Comparison of ENCODE assay signal across 1 cellular context in the genomic region with DNA sequence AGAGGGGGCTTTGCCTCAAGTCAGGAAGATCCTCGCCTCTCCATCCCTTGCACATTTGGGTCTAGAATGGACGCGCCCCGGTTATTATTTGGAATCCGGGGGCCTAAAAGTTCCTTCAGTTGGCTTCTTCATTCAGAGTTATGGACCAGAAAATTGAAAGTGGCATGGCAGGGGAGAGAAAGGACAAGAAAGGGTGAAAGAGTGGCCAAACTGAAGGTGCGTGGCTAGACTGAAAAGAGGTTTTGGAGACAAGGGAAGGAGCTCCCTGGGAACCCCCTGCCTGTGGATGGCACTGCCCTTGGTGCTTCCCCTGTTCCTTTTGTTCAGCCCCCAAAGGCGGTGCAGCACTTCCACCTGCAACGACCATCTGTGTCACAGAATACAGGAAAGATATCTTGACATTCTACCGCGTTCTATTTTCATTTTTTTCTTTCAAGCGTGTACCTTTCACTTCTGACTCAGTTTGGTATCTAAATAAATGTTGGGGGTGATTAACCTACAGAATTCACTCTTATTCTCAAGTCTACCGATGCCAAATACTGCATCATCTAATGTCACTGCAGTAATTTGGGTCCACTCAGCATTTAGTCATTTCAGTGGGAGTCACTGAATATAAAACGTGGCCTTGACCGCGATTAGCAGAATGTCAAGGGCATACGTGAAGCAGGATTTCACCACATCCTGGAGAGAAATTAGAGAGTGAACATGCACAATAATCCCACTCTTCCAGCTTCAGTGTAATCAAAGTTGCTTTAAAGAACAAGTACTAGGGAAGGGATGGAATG.
TF ChIP-seq lines count a peak whose summit lies in the region.

No MANE protein-coding gene starts in this region.

TF ChIP-seq in HepG2, 621 proteins besides CTCF, POLR2A, EP300 and RAD21 (continued from another document):
- TF ChIP-seq, protein P1, sequence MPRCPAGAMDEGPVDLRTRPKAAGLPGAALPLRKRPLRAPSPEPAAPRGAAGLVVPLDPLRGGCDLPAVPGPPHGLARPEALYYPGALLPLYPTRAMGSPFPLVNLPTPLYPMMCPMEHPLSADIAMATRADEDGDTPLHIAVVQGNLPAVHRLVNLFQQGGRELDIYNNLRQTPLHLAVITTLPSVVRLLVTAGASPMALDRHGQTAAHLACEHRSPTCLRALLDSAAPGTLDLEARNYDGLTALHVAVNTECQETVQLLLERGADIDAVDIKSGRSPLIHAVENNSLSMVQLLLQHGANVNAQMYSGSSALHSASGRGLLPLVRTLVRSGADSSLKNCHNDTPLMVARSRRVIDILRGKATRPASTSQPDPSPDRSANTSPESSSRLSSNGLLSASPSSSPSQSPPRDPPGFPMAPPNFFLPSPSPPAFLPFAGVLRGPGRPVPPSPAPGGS (CRISPR knock-in tag; IDR thresholded peaks at IDR 0.05), result no peak
- TF ChIP-seq HDAC6 (IDR thresholded peaks at IDR 0.05; ENCODE audit: low read depth, low read length) (no peak), NCOA2 (CRISPR knock-in tag; IDR thresholded peaks at IDR 0.05) (peak; percentile 71), ZNF350 (CRISPR knock-in tag; IDR thresholded peaks at IDR 0.05; ENCODE audit: borderline replicate concordance, low read depth) (no peak), MEF2D (CRISPR knock-in tag; IDR thresholded peaks at IDR 0.05) (no peak)
